ENCODE assay signal across 8 cellular contexts in the genomic region with DNA sequence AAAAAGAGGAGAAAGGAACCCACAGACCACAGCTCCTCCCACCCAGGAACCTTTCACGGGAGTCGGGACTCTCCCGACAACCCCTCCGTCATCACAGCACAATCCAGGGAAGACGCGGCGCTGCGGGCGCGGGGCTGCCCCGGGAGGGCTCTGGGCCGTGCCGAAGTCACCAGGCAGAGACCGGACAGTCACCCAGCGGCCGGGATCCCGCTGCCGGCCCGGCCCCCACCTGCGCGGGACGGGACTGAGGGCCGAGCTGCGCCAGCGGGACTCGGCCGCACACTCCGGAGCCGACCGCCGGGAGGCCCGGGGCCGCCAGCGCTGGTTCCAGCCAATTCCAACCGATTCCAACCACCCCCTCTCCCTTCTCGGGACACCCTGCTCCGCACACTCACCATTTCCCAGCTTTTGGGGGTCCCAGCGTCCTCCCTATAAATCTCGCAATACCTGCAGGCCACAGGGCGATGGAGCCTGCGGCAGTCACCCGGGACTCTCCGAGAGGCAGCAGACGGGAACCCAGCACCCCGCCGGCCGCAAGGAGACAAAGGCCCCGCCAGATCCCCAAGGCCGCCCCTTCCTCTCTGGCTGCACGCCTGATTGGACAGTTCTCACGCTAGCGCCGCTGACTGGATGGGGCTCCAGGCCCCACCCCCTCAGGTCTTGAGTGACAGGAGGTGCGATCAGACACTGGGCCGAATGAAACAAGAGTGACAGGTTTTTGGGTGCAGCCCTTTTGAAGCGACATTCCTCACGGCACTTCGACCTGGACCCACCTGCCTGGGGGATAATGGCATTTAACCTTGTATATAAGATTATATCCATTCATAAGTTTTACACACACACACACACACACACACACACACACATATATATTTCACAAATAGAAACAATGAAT. TPM values are rescaled to one million over a fixed set of nuclear protein-coding genes. Genes with fewer than 3 reads are reported as not detected.
DNase-seq lines count a peak whose midpoint lies in the region; TF ChIP-seq lines count a peak whose summit lies in the region.

A gene (minus strand): TSS at position 547 of the 895 bp plus-strand sequence. CDS start 149 bp downstream, at position 398.

- CTCF ChIA-PET in HEK293T (lab: Yijun Ruan, JAX): interaction anchor here (0.6 kb wide), 1 partner anchor 945 kb away, joined by 3 read pairs; no protein-coding TSS in a partner anchor

- H3K27ac Mint-ChIP-seq in brain: peak within 1 kb of the TSS; percentile 70 to 97 (median 92)

- TF ChIP-seq CTCF in brain (conservative IDR thresholded peaks at IDR 0.05) (no peak), retinal pigment epithelial cell (conservative IDR thresholded peaks at IDR 0.05; ENCODE audit: low read depth, low read length) (peak; percentile 2)

- H3K9me3 Mint-ChIP-seq in brain: peaks cover 25 to 47% (median 44%) of the 10 kb centered on the region in 5 experiments

- TF ChIP-seq POLR2A in GM10847 (IDR thresholded peaks at IDR 0.05; ENCODE audit: extremely low read depth, insufficient read length): peak; percentile 39

- peaks cover 37% of the 10 kb centered on the region for H3K36me3 Mint-ChIP-seq in brain

- DNase-seq in HEK293T (ENCODE audit: extremely low spot score) (peak; percentile 88), NAMALWA (ENCODE audit: low spot score) (peak; percentile 89), SW480 (ENCODE audit: low spot score) (peak; percentile 98), iPS DF 4.7 (ENCODE audit: extremely low read depth, low spot score) (peak; percentile 95), retinal pigment epithelial cell (ENCODE audit: low read depth) (peak; percentile 87), NCI-H2107 treated with DMSO at 0.1 percent for 48 hours (lab: John Stamatoyannopoulos, UW; ENCODE audit: unreplicated experiment) (no peak)

- peak within 1 kb of the TSS; percentile 91 for H3K4me3 ChIP-seq in retinal pigment epithelial cell (ENCODE audit: low read length)

- POLR2A ChIA-PET in HEK293T (lab: Yijun Ruan, JAX): no interaction called here

- peak within 1 kb of the TSS; percentile 99 to 100 (median 100) for H3K4me3 Mint-ChIP-seq in brain

- H3K27me3 Mint-ChIP-seq in brain: peaks cover 14% of the 10 kb centered on the region

- peaks cover 9% of the 10 kb centered on the region for H3K4me1 Mint-ChIP-seq in brain

TF ChIP-seq in HEK293T, 16 proteins besides CTCF, POLR2A, EP300 and RAD21:
- TF ChIP-seq SP1 (IDR thresholded peaks at IDR 0.05): no peak
- TF ChIP-seq ELF4 (IDR thresholded peaks at IDR 0.05): no peak
- peak; percentile 59 for TF ChIP-seq L3MBTL2 (conservative IDR thresholded peaks at IDR 0.05)
- TF ChIP-seq CTBP1 (IDR thresholded peaks at IDR 0.05; ENCODE audit: borderline replicate concordance): no peak
- TF ChIP-seq, protein P1, sequence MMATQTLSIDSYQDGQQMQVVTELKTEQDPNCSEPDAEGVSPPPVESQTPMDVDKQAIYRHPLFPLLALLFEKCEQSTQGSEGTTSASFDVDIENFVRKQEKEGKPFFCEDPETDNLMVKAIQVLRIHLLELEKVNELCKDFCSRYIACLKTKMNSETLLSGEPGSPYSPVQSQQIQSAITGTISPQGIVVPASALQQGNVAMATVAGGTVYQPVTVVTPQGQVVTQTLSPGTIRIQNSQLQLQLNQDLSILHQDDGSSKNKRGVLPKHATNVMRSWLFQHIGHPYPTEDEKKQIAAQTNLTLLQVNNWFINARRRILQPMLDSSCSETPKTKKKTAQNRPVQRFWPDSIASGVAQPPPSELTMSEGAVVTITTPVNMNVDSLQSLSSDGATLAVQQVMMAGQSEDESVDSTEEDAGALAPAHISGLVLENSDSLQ (IDR thresholded peaks at IDR 0.05): peak; percentile 99

RNA-seq across cellular contexts. Expression of the gene that starts here (rescaled TPM):
- 2.4 TPM for polyA plus RNA-seq in brain (ENCODE audit: insufficient read depth, low read depth, low replicate concordance)
